In the genomic region with DNA sequence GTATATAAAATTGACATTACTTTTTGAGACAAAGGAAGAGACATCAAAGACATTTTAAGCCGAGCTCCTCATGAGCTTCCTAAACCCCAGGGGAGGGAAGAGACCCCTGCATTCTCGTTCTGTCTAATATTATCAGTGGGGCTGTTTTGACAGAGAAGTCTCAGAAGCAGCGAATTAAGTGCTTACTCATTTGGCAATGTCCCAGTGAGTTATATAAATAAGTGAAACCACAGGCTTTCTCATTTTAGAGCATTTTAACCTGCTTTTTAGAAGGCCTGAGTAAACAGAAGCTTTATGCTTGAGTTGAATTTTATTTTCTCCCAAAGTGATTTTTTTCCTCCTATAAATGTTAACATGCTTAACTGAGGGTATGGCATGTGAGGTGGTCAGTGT, we compare ENCODE assay signal across 2 cellular contexts.
TF ChIP-seq lines count a peak whose summit lies in the region.

No MANE protein-coding gene starts in this region.

TF ChIP-seq in SK-N-SH, 30 proteins besides CTCF, POLR2A, EP300 and RAD21:
- TF ChIP-seq FOXM1 (IDR thresholded peaks at IDR 0.05; ENCODE audit: low read depth) (no peak), RXRA (IDR thresholded peaks at IDR 0.05; ENCODE audit: borderline replicate concordance, low read depth) (no peak), POLR2AphosphoS5 (IDR thresholded peaks at IDR 0.05; ENCODE audit: low read depth, low read length) (no peak), FOSL2 (IDR thresholded peaks at IDR 0.05; ENCODE audit: borderline replicate concordance, low read depth) (no peak), GABPA (IDR thresholded peaks at IDR 0.05; ENCODE audit: low read depth) (no peak), RFX5 (IDR thresholded peaks at IDR 0.05; ENCODE audit: low read length) (no peak), TAF1 (IDR thresholded peaks at IDR 0.05; ENCODE audit: borderline replicate concordance, low read depth, low read length) (no peak), EZH2phosphoT487 (IDR thresholded peaks at IDR 0.05; ENCODE audit: borderline replicate concordance, low read depth) (no peak), MXI1 (IDR thresholded peaks at IDR 0.05; ENCODE audit: low read depth, low read length) (no peak), MEF2A (IDR thresholded peaks at IDR 0.05; ENCODE audit: borderline replicate concordance, low read depth) (no peak), RCOR1 (IDR thresholded peaks at IDR 0.05; ENCODE audit: low read length) (no peak), TEAD4 (IDR thresholded peaks at IDR 0.05; ENCODE audit: borderline replicate concordance, insufficient read depth) (no peak)
- TF ChIP-seq, protein P1, sequence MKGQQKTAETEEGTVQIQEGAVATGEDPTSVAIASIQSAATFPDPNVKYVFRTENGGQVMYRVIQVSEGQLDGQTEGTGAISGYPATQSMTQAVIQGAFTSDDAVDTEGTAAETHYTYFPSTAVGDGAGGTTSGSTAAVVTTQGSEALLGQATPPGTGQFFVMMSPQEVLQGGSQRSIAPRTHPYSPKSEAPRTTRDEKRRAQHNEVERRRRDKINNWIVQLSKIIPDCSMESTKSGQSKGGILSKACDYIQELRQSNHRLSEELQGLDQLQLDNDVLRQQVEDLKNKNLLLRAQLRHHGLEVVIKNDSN (IDR thresholded peaks at IDR 0.05; ENCODE audit: borderline replicate concordance, low read depth): no peak
- TF ChIP-seq, protein P2, sequence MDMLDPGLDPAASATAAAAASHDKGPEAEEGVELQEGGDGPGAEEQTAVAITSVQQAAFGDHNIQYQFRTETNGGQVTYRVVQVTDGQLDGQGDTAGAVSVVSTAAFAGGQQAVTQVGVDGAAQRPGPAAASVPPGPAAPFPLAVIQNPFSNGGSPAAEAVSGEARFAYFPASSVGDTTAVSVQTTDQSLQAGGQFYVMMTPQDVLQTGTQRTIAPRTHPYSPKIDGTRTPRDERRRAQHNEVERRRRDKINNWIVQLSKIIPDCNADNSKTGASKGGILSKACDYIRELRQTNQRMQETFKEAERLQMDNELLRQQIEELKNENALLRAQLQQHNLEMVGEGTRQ (IDR thresholded peaks at IDR 0.05; ENCODE audit: borderline replicate concordance, low read depth, low read length): no peak
- TF ChIP-seq, protein P3, sequence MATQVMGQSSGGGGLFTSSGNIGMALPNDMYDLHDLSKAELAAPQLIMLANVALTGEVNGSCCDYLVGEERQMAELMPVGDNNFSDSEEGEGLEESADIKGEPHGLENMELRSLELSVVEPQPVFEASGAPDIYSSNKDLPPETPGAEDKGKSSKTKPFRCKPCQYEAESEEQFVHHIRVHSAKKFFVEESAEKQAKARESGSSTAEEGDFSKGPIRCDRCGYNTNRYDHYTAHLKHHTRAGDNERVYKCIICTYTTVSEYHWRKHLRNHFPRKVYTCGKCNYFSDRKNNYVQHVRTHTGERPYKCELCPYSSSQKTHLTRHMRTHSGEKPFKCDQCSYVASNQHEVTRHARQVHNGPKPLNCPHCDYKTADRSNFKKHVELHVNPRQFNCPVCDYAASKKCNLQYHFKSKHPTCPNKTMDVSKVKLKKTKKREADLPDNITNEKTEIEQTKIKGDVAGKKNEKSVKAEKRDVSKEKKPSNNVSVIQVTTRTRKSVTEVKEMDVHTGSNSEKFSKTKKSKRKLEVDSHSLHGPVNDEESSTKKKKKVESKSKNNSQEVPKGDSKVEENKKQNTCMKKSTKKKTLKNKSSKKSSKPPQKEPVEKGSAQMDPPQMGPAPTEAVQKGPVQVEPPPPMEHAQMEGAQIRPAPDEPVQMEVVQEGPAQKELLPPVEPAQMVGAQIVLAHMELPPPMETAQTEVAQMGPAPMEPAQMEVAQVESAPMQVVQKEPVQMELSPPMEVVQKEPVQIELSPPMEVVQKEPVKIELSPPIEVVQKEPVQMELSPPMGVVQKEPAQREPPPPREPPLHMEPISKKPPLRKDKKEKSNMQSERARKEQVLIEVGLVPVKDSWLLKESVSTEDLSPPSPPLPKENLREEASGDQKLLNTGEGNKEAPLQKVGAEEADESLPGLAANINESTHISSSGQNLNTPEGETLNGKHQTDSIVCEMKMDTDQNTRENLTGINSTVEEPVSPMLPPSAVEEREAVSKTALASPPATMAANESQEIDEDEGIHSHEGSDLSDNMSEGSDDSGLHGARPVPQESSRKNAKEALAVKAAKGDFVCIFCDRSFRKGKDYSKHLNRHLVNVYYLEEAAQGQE (IDR thresholded peaks at IDR 0.05; ENCODE audit: low read depth, low read length): no peak
- TF ChIP-seq, protein P4, sequence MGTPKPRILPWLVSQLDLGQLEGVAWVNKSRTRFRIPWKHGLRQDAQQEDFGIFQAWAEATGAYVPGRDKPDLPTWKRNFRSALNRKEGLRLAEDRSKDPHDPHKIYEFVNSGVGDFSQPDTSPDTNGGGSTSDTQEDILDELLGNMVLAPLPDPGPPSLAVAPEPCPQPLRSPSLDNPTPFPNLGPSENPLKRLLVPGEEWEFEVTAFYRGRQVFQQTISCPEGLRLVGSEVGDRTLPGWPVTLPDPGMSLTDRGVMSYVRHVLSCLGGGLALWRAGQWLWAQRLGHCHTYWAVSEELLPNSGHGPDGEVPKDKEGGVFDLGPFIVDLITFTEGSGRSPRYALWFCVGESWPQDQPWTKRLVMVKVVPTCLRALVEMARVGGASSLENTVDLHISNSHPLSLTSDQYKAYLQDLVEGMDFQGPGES (IDR thresholded peaks at IDR 0.05; ENCODE audit: low read depth, low read length): no peak
- TF ChIP-seq, protein P5, sequence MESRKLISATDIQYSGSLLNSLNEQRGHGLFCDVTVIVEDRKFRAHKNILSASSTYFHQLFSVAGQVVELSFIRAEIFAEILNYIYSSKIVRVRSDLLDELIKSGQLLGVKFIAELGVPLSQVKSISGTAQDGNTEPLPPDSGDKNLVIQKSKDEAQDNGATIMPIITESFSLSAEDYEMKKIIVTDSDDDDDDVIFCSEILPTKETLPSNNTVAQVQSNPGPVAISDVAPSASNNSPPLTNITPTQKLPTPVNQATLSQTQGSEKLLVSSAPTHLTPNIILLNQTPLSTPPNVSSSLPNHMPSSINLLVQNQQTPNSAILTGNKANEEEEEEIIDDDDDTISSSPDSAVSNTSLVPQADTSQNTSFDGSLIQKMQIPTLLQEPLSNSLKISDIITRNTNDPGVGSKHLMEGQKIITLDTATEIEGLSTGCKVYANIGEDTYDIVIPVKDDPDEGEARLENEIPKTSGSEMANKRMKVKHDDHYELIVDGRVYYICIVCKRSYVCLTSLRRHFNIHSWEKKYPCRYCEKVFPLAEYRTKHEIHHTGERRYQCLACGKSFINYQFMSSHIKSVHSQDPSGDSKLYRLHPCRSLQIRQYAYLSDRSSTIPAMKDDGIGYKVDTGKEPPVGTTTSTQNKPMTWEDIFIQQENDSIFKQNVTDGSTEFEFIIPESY (IDR thresholded peaks at IDR 0.05; ENCODE audit: borderline replicate concordance, low read depth): no peak

TF ChIP-seq in endothelial cell of umbilical vein, 7 proteins besides CTCF, POLR2A, EP300 and RAD21:
- TF ChIP-seq GATA2 (IDR thresholded peaks at IDR 0.05; ENCODE audit: insufficient read depth, insufficient read length, low read depth, low read length) (no peak), EZH2 (IDR thresholded peaks at IDR 0.05; ENCODE audit: borderline replicate concordance, low read depth, low read length, severe bottlenecking) (no peak), MYC (IDR thresholded peaks at IDR 0.05; ENCODE audit: low read depth, low read length) (no peak), POLR2AphosphoS5 (IDR thresholded peaks at IDR 0.05; ENCODE audit: insufficient read depth, low read depth, low read length) (no peak), FOS (IDR thresholded peaks at IDR 0.05; ENCODE audit: borderline replicate concordance, insufficient read depth, low read length) (no peak), JUN (IDR thresholded peaks at IDR 0.05; ENCODE audit: borderline replicate concordance, insufficient read depth, insufficient read length, low read depth) (no peak)
- TF ChIP-seq, protein P6, sequence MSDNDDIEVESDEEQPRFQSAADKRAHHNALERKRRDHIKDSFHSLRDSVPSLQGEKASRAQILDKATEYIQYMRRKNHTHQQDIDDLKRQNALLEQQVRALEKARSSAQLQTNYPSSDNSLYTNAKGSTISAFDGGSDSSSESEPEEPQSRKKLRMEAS (IDR thresholded peaks at IDR 0.05; ENCODE audit: insufficient read depth, insufficient read length): no peak
